Comparison of ENCODE assay signal across 8 cellular contexts in genomic region chr4:186021461-186022167, GRCh38. TPM values are rescaled to one million over a fixed set of nuclear protein-coding genes. Genes with fewer than 3 reads are reported as not detected.
DNase-seq lines count a peak whose midpoint lies in the region; ATAC-seq and TF ChIP-seq lines count a peak whose summit lies in the region.

No MANE protein-coding gene starts in this region.

- peaks cover 3% of the 10 kb centered on the region for H3K9me3 Mint-ChIP-seq in stimulated activated effector memory CD8-positive, alpha-beta T cell treated with anti-CD3 and anti-CD28 coated beads, Interleukin-12 subunit alpha, Interleukin-12 subunit beta, amount 100 ng/mL, for 72 hours

- H3K79me2 ChIP-seq in parathyroid adenoma: no peaks in the 10 kb centered on the region

- H3K36me3 Mint-ChIP-seq in stimulated activated effector memory CD8-positive, alpha-beta T cell treated with anti-CD3 and anti-CD28 coated beads, Interleukin-12 subunit alpha, Interleukin-12 subunit beta, amount 100 ng/mL, for 72 hours: no peaks in the 10 kb centered on the region

- no peak overlapping the region for H3K27ac Mint-ChIP-seq in stimulated activated effector memory CD8-positive, alpha-beta T cell treated with anti-CD3 and anti-CD28 coated beads, Interleukin-12 subunit alpha, Interleukin-12 subunit beta, amount 100 ng/mL, for 72 hours

- H3K4me1 Mint-ChIP-seq in stimulated activated effector memory CD8-positive, alpha-beta T cell treated with anti-CD3 and anti-CD28 coated beads, Interleukin-12 subunit alpha, Interleukin-12 subunit beta, amount 100 ng/mL, for 72 hours: no peaks in the 10 kb centered on the region

- H3K4me2 ChIP-seq in parathyroid adenoma (ENCODE audit: low read length): no peak overlapping the region

- no peak overlapping the region for H3K9ac ChIP-seq in parathyroid adenoma

- H3K4me3 Mint-ChIP-seq in stimulated activated effector memory CD8-positive, alpha-beta T cell treated with anti-CD3 and anti-CD28 coated beads, Interleukin-12 subunit alpha, Interleukin-12 subunit beta, amount 100 ng/mL, for 72 hours: no peak overlapping the region

- H3K9me3 ChIP-seq in SJSA1 (replicated peaks) (no peaks in the 10 kb centered on the region), parathyroid adenoma (ENCODE audit: control insufficient read depth, low read length) (no peaks in the 10 kb centered on the region)

- no peak overlapping the region for H2AFZ ChIP-seq in parathyroid adenoma

- TF ChIP-seq CTCF in fibroblast of villous mesenchyme (IDR thresholded peaks at IDR 0.05; ENCODE audit: insufficient read depth, low read depth, low read length): peak; percentile 91
- TF ChIP-seq CTCF in parathyroid adenoma (IDR thresholded peaks at IDR 0.05): peak; percentile 61

- no peaks in the 10 kb centered on the region for H3K36me3 ChIP-seq in SJSA1
- no peaks in the 10 kb centered on the region for H3K36me3 ChIP-seq in parathyroid adenoma (ENCODE audit: control insufficient read depth, insufficient read depth, low read length)

- H3K4me3 ChIP-seq in SJSA1: no peak overlapping the region
- no peak overlapping the region for H3K4me3 ChIP-seq in fibroblast of villous mesenchyme (ENCODE audit: low read depth, low read length)
- no peak overlapping the region for H3K4me3 ChIP-seq in parathyroid adenoma (ENCODE audit: low read depth, low read length)

- no peak overlapping the region for H3K27ac ChIP-seq in SJSA1
- H3K27ac ChIP-seq in parathyroid adenoma: no peak overlapping the region

- H3K4me1 ChIP-seq in SJSA1 (replicated peaks) (no peaks in the 10 kb centered on the region; the same call in 1 of the 2 replicates), parathyroid adenoma (no peaks in the 10 kb centered on the region)

- DNase-seq in NCI-H2171 treated with DMSO at 0.1 percent for 48 hours (lab: John Stamatoyannopoulos, UW): peak; percentile 19
- DNase-seq in NCI-H2171 (lab: John Stamatoyannopoulos, UW): no peak
- peak; percentile 31 to 43 for DNase-seq in SJSA1 (ENCODE audit: low read depth in 1 of 2, low spot score in 2 of 2)
- peak; percentile 36 for DNase-seq in fibroblast of villous mesenchyme (ENCODE audit: low read depth)
- DNase-seq in stimulated activated effector memory CD8-positive, alpha-beta T cell treated with anti-CD3 and anti-CD28 coated beads, Interleukin-12 subunit alpha, Interleukin-12 subunit beta, amount 100 ng/mL, for 72 hours (ENCODE audit: low spot score in 2 of 2): no peak
- no peak for DNase-seq in activated CD4-positive, alpha-beta T cell treated with anti-CD3 and anti-CD28 coated beads, Interleukin-2, amount 50 U/mL, for 1 hour

- H3K27me3 ChIP-seq in SJSA1 (replicated peaks): no peaks in the 10 kb centered on the region
- no peaks in the 10 kb centered on the region for H3K27me3 ChIP-seq in parathyroid adenoma (ENCODE audit: control insufficient read depth, insufficient read depth, low read length)

- ATAC-seq in stimulated activated effector memory CD8-positive, alpha-beta T cell treated with anti-CD3 and anti-CD28 coated beads, Interleukin-12 subunit alpha, Interleukin-12 subunit beta, amount 100 ng/mL, for 72 hours: no peak
- no peak for ATAC-seq in HG03159 (IDR thresholded peaks at IDR 0.05; ENCODE audit: unreplicated experiment)

RNA-seq across cellular contexts. Expression of gene TLR3, which starts 47.3 kb away (rescaled TPM):
- 1.6 and 3.4 TPM in 2 replicates for total RNA-seq in SJSA1 (2014; rRNA removed; shearing (Covaris generic))
- 0.43 and 0.97 TPM in 2 replicates for total RNA-seq in fibroblast of villous mesenchyme

Comparison
In these comparisons a context has a peak if more than half of its experiments do, and no peak if none do; other contexts are left out.
1. DNase-seq: peak in NCI-H2171 treated with DMSO at 0.1 percent for 48 hours (single experiment), SJSA1 (2 of 2) and fibroblast of villous mesenchyme (single experiment); none in NCI-H2171 (single experiment), stimulated activated effector memory CD8-positive, alpha-beta T cell treated with anti-CD3 and anti-CD28 coated beads, Interleukin-12 subunit alpha, Interleukin-12 subunit beta, amount 100 ng/mL, for 72 hours (0 of 2) and activated CD4-positive, alpha-beta T cell treated with anti-CD3 and anti-CD28 coated beads, Interleukin-2, amount 50 U/mL, for 1 hour (single experiment).